Comparison of ENCODE assay signal across 14 cellular contexts in genomic region chr1:22323846-22324504, GRCh38.
"Had no signal": no experiment of that assay in that cellular context is flagged by ENCODE, and none has a peak within 500 bp of the region (broad histone marks: within the 10 kb centered on the region; RNA-seq: fewer than 3 reads in every experiment).

No MANE protein-coding gene starts in this region.

- H3K27me3 ChIP-seq: body of pancreas, testis had no signal

- H3K4me3 ChIP-seq: body of pancreas, gastroesophageal sphincter, testis had no signal

- ATAC-seq: body of pancreas; effector memory CD8-positive, alpha-beta T cell; gastroesophageal sphincter; left ventricle myocardium superior had no signal

- H3K9me3 ChIP-seq: body of pancreas, gastroesophageal sphincter, testis had no signal

- DNase-seq: activated CD4-positive, alpha-beta T cell treated with anti-CD3 and anti-CD28 coated beads, Interleukin-2, amount 10 ng/mL, durations not matched to agents 24 days and 14 days; activated naive CD4-positive, alpha-beta T cell treated with anti-CD3 and anti-CD28 coated beads, Interleukin-2, amount 50 U/mL, for 16 hours; body of pancreas; central memory CD4-positive, alpha-beta T cell; cortex of kidney; effector memory CD8-positive, alpha-beta T cell; left ventricle myocardium superior; mesenchymal stem cell; stimulated activated CD4-positive, alpha-beta T cell treated with anti-CD3 and anti-CD28 coated beads, Interleukin-4, amount 100 ng/mL, for 1 hour; stimulated activated CD8-positive, alpha-beta memory T cell treated with anti-CD3 and anti-CD28 coated beads, Interleukin-4, amount 100 ng/mL, for 48 hours; testis had no signal

- H3K27ac ChIP-seq: body of pancreas, gastroesophageal sphincter, testis had no signal

- FAIRE-seq: keratinocyte, urothelium cell line had no signal

- H3K4me1 ChIP-seq: body of pancreas, gastroesophageal sphincter had no signal

- H3K36me3 ChIP-seq: gastroesophageal sphincter had no signal
